ENCODE assay signal across 1 cellular context in genomic region chr4:60187428-60187827, GRCh38.
TF ChIP-seq lines count a peak whose summit lies in the region.

No MANE protein-coding gene starts in this region.

TF ChIP-seq in K562, 482 proteins besides CTCF, POLR2A, EP300 and RAD21 (continued from another document):
- no peak for TF ChIP-seq JUND (IDR thresholded peaks at IDR 0.05; ENCODE audit: borderline replicate concordance, low read depth, low read length)
- no peak for TF ChIP-seq JUND (tag; IDR thresholded peaks at IDR 0.05; ENCODE audit: borderline replicate concordance, low read depth, low read length)
TF ChIP-seq in K562: peak in this region for 3.
